Comparison of ENCODE assay signal across 1 cellular context in genomic region chr6:132964101-132964867, GRCh38.
TF ChIP-seq lines count a peak whose summit lies in the region.

No MANE protein-coding gene starts in this region.

TF ChIP-seq in K562, 482 proteins besides CTCF, POLR2A, EP300 and RAD21 (continued from another document and continues in another):
- TF ChIP-seq, protein P1, sequence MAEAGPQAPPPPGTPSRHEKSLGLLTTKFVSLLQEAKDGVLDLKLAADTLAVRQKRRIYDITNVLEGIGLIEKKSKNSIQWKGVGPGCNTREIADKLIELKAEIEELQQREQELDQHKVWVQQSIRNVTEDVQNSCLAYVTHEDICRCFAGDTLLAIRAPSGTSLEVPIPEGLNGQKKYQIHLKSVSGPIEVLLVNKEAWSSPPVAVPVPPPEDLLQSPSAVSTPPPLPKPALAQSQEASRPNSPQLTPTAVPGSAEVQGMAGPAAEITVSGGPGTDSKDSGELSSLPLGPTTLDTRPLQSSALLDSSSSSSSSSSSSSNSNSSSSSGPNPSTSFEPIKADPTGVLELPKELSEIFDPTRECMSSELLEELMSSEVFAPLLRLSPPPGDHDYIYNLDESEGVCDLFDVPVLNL (CRISPR knock-in tag; IDR thresholded peaks at IDR 0.05; ENCODE audit: low read depth), result no peak
- TF ChIP-seq NFE2L1 (tag; IDR thresholded peaks at IDR 0.05; ENCODE audit: borderline replicate concordance, low read depth) (no peak), PURB (CRISPR knock-in tag; IDR thresholded peaks at IDR 0.05; ENCODE audit: low read depth) (no peak), JUND (IDR thresholded peaks at IDR 0.05; ENCODE audit: borderline replicate concordance, low read depth, low read length) (peak; percentile 98), JUND (tag; IDR thresholded peaks at IDR 0.05; ENCODE audit: borderline replicate concordance, low read depth, low read length) (peak; percentile 99), CHD1 (IDR thresholded peaks at IDR 0.05; ENCODE audit: low read length) (no peak), CBFA2T3 (IDR thresholded peaks at IDR 0.05) (peak; percentile 83), ZNF79 (CRISPR knock-in tag; IDR thresholded peaks at IDR 0.05; ENCODE audit: low read depth) (no peak), PTRF (tag; IDR thresholded peaks at IDR 0.05) (no peak), BRD9 (IDR thresholded peaks at IDR 0.05; ENCODE audit: low read depth, partially characterized antibody) (no peak), SRSF7 (optimal IDR thresholded peaks at IDR 0.05; ENCODE audit: low read depth, low read length) (no peak), CSDE1 (IDR thresholded peaks at IDR 0.05) (no peak), ZNF3 (CRISPR knock-in tag; IDR thresholded peaks at IDR 0.05) (no peak), NFIX (CRISPR knock-in tag; IDR thresholded peaks at IDR 0.05; ENCODE audit: low read depth) (no peak), ARID2 (IDR thresholded peaks at IDR 0.05) (no peak), NFXL1 (CRISPR knock-in tag; IDR thresholded peaks at IDR 0.05) (no peak), RBM14 (IDR thresholded peaks at IDR 0.05; ENCODE audit: borderline replicate concordance, insufficient read depth, low read depth, low read length) (no peak), NCOA6 (IDR thresholded peaks at IDR 0.05) (no peak), MTA1 (IDR thresholded peaks at IDR 0.05; ENCODE audit: borderline replicate concordance) (no peak), HBP1 (CRISPR knock-in tag; IDR thresholded peaks at IDR 0.05) (no peak), ZNF124 (CRISPR knock-in tag; IDR thresholded peaks at IDR 0.05) (no peak), ZNF445 (CRISPR knock-in tag; IDR thresholded peaks at IDR 0.05; ENCODE audit: low read depth) (no peak), GTF2B (IDR thresholded peaks at IDR 0.05; ENCODE audit: extremely low read depth, insufficient read length) (no peak), TSC22D4 (tag; IDR thresholded peaks at IDR 0.05) (no peak), TCFL5 (CRISPR knock-in tag; conservative IDR thresholded peaks at IDR 0.05) (no peak), NR1H2 (CRISPR knock-in tag; IDR thresholded peaks at IDR 0.05) (no peak), ZNF324 (CRISPR knock-in tag; IDR thresholded peaks at IDR 0.05) (no peak), SAP30 (IDR thresholded peaks at IDR 0.05; ENCODE audit: borderline replicate concordance, insufficient read depth, low read depth, low read length, poor library complexity, severe bottlenecking) (no peak), NFIC (IDR thresholded peaks at IDR 0.05) (peak; percentile 96), JUN (IDR thresholded peaks at IDR 0.05; ENCODE audit: borderline replicate concordance, low read depth, low read length) (peak; percentile 97), JUN (CRISPR knock-in tag; IDR thresholded peaks at IDR 0.05; ENCODE audit: borderline replicate concordance) (no peak), EP400 (IDR thresholded peaks at IDR 0.05) (no peak), MED1 (CRISPR knock-in tag; IDR thresholded peaks at IDR 0.05; ENCODE audit: borderline replicate concordance) (no peak), HCFC1 (IDR thresholded peaks at IDR 0.05; ENCODE audit: low read depth, low read length) (no peak), SNIP1 (IDR thresholded peaks at IDR 0.05; ENCODE audit: low read depth) (no peak), ZBTB34 (CRISPR knock-in tag; IDR thresholded peaks at IDR 0.05) (no peak), ZNF644 (tag; IDR thresholded peaks at IDR 0.05; ENCODE audit: low read depth) (no peak), RAD51 (IDR thresholded peaks at IDR 0.05; ENCODE audit: borderline replicate concordance, low read depth) (no peak), ZNF77 (CRISPR knock-in tag; IDR thresholded peaks at IDR 0.05) (no peak), TFAM (CRISPR knock-in tag; conservative IDR thresholded peaks at IDR 0.05) (no peak), BCL6 (CRISPR knock-in tag; IDR thresholded peaks at IDR 0.05) (no peak), MLX (CRISPR knock-in tag; conservative IDR thresholded peaks at IDR 0.05) (no peak), ZNF146 (CRISPR knock-in tag; IDR thresholded peaks at IDR 0.05; ENCODE audit: unreplicated experiment) (no peak), ETV5 (CRISPR knock-in tag; IDR thresholded peaks at IDR 0.05; ENCODE audit: low read depth) (no peak), TFE3 (CRISPR knock-in tag; IDR thresholded peaks at IDR 0.05) (no peak), NEUROD1 (IDR thresholded peaks at IDR 0.05; ENCODE audit: borderline replicate concordance, low read depth, low read length, partially characterized antibody) (no peak)
- TF ChIP-seq, protein P2, sequence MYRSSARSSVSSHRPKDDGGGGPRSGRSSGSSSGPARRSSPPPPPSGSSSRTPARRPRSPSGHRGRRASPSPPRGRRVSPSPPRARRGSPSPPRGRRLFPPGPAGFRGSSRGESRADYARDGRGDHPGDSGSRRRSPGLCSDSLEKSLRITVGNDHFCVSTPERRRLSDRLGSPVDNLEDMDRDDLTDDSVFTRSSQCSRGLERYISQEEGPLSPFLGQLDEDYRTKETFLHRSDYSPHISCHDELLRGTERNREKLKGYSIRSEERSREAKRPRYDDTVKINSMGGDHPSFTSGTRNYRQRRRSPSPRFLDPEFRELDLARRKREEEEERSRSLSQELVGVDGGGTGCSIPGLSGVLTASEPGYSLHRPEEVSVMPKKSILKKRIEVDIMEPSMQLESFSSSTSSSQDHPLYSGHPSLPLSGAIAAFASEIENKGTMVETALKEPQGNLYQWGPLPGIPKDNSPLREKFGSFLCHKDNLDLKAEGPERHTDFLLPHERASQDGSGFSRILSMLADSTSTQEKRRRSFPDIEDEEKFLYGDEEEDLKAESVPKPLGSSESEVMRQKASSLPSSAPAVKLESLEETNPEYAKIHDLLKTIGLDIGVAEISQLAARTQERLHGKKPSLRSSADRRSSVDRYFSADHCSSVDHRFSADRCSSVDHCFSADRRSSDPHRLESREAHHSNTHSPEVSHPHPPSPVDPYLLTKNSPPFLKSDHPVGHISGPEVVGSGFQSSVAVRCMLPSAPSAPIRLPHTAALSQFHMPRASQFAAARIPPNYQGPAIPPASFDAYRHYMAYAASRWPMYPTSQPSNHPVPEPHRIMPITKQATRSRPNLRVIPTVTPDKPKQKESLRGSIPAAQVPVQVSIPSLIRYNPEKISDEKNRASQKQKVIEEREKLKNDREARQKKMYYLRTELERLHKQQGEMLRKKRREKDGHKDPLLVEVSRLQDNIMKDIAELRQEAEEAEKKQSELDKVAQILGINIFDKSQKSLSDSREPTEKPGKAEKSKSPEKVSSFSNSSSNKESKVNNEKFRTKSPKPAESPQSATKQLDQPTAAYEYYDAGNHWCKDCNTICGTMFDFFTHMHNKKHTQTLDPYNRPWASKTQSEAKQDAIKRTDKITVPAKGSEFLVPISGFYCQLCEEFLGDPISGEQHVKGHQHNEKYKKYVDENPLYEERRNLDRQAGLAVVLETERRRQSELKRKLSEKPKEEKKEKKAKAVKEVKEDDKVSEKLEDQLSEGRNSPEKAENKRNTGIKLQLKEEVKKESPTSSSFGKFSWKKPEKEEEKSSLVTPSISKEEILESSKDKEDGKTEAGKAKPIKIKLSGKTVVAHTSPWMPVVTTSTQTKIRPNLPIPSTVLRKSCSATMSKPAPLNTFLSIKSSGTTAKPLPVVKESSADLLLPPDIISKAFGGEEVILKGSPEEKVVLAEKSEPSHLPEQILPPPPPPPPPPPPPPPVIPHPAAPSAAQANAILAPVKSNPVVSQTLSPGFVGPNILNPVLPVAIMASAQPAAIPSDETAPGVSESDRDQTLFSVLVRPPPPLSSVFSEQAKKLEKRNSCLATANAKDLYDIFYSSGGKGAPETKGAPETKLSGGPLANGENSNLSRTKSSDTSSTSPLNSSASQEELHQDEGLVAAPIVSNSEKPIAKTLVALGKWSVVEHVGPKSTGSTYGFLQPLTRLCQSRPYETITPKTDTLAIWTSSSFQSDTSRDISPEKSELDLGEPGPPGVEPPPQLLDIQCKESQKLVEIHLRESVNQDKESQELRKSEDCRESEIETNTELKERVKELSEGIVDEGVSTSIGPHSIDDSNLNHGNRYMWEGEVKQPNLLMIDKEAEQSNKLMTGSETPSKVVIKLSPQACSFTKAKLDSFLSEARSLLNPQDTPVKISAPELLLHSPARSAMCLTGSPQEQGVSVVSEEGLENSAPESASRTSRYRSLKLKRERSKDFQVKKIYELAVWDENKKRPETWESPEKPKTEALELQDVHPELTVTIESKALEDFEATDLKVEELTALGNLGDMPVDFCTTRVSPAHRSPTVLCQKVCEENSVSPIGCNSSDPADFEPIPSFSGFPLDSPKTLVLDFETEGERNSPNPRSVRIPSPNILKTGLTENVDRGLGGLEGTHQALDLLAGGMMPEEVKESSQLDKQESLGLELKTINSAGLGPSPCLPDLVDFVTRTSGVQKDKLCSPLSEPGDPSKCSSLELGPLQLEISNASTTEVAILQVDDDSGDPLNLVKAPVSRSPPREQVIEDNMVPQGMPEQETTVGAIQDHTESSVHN (IDR thresholded peaks at IDR 0.05; ENCODE audit: borderline replicate concordance in 1 of 2, low read depth in 1 of 2), result peak in 1 of 2 experiments; percentile 89; a peak in 2 of 4 replicates
- TF ChIP-seq, protein P3, sequence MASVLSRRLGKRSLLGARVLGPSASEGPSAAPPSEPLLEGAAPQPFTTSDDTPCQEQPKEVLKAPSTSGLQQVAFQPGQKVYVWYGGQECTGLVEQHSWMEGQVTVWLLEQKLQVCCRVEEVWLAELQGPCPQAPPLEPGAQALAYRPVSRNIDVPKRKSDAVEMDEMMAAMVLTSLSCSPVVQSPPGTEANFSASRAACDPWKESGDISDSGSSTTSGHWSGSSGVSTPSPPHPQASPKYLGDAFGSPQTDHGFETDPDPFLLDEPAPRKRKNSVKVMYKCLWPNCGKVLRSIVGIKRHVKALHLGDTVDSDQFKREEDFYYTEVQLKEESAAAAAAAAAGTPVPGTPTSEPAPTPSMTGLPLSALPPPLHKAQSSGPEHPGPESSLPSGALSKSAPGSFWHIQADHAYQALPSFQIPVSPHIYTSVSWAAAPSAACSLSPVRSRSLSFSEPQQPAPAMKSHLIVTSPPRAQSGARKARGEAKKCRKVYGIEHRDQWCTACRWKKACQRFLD (CRISPR knock-in tag; IDR thresholded peaks at IDR 0.05), result 0 out of 2 replicates have a peak, but pooled peaks have one; percentile 31
- TF ChIP-seq, protein P4, sequence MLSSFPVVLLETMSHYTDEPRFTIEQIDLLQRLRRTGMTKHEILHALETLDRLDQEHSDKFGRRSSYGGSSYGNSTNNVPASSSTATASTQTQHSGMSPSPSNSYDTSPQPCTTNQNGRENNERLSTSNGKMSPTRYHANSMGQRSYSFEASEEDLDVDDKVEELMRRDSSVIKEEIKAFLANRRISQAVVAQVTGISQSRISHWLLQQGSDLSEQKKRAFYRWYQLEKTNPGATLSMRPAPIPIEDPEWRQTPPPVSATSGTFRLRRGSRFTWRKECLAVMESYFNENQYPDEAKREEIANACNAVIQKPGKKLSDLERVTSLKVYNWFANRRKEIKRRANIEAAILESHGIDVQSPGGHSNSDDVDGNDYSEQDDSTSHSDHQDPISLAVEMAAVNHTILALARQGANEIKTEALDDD (IDR thresholded peaks at IDR 0.05), result peak; percentile 84
- TF ChIP-seq, protein P5, sequence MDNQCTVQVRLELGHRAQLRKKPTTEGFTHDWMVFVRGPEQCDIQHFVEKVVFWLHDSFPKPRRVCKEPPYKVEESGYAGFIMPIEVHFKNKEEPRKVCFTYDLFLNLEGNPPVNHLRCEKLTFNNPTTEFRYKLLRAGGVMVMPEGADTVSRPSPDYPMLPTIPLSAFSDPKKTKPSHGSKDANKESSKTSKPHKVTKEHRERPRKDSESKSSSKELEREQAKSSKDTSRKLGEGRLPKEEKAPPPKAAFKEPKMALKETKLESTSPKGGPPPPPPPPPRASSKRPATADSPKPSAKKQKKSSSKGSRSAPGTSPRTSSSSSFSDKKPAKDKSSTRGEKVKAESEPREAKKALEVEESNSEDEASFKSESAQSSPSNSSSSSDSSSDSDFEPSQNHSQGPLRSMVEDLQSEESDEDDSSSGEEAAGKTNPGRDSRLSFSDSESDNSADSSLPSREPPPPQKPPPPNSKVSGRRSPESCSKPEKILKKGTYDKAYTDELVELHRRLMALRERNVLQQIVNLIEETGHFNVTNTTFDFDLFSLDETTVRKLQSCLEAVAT (IDR thresholded peaks at IDR 0.05), result no peak
